Comparison of ENCODE assay signal across 23 cellular contexts in the genomic region with DNA sequence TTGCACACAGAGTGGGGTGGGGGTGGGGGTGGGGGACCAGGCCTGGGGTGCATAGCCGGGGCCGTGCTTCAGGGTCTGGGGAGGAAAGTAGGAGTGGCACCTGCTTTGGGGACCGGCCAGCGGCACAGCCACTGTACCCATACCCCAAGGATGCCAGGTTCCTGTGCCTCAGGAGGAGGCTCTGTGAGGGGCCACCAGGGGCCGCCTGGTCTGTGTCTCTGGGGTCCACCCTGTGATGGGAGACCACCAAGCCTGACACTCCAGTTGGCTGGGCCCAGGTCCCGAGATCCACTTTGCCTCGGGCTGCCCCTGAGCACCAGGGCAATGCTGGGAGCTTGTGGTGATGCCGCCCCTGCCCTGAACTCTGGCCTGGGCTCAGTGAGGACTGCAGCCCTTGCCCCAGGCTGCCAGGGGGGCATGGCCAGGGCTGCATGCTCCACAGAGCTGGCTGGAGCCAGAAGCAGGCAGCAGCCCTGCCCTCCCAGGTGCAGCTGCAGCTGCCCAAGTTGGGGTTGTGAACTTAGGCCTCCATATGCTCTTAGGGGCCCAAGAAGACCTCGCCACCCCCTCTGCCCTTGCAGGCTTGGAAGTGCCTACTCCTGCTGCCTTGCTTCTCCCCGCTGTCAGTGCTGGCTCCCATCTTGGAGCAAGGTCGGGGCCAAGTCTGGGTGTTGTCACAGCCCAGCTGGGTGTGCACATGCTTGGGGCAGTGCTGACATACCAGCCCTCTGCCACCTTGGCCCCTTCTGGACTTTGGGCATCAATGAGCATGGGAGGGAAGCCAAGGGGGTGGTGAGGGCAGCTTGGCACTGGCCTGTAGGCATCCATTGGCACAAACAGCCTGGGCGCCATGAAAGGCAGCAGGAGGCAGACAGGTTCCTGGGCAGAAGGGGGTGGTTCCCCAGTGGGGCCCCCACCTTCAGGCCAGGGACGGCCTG.
"Had no signal": no experiment of that assay in that cellular context is flagged by ENCODE, and none has a peak within 500 bp of the region (broad histone marks: within the 10 kb centered on the region; RNA-seq: fewer than 3 reads in every experiment).

No MANE protein-coding gene starts in this region.

- DNase-seq: activated CD4-positive, alpha-beta memory T cell treated with anti-CD3 and anti-CD28 coated beads, Interleukin-2, amount 10 ng/mL, durations not matched to agents 7 days and 5 days; activated CD4-positive, alpha-beta T cell treated with anti-CD3 and anti-CD28 coated beads, Interleukin-2, amount 10 ng/mL, durations not matched to agents 7 days and 5 days; activated CD4-positive, CD25-positive, alpha-beta regulatory T cell; activated CD8-positive, alpha-beta memory T cell treated with anti-CD3 and anti-CD28 coated beads, Interleukin-2, amount 50 U/mL, for 4 hours; activated naive CD4-positive, alpha-beta T cell treated with anti-CD3 and anti-CD28 coated beads, Interleukin-2, amount 50 U/mL, for 16 hours; activated naive CD8-positive, alpha-beta T cell treated with anti-CD3 and anti-CD28 coated beads, Interleukin-2, amount 10 ng/mL, durations not matched to agents 7 days and 5 days; activated T-cell treated with anti-CD3 and anti-CD28 coated beads, Interleukin-2, amount 50 U/mL, for 1 hour; anterior cingulate cortex; MG63; MV-4-11; NCI-H1092 treated with DMSO at 0.1 percent for 48 hours; NCI-H1417 treated with DMSO at 0.1 percent for 48 hours; NCI-H1694; NCI-H2029; NCI-H345; NCI-H510A; NCI-H526 treated with DMSO at 0.1 percent for 48 hours; NCI-H82; T-helper 1 cell had no signal

- H3K9me3 ChIP-seq: adrenal gland had no signal

- H3K27ac ChIP-seq: adrenal gland, SK-N-MC, VCaP had no signal

- FAIRE-seq: bronchial epithelial cell had no signal

- H3K36me3 ChIP-seq: adrenal gland, MG63 had no signal

- H3K4me1 ChIP-seq: adrenal gland had no signal

- H3K27me3 ChIP-seq: adrenal gland, MG63 had no signal

- H3K4me3 ChIP-seq: adrenal gland, MG63, SK-N-MC had no signal
